In the genomic region with DNA sequence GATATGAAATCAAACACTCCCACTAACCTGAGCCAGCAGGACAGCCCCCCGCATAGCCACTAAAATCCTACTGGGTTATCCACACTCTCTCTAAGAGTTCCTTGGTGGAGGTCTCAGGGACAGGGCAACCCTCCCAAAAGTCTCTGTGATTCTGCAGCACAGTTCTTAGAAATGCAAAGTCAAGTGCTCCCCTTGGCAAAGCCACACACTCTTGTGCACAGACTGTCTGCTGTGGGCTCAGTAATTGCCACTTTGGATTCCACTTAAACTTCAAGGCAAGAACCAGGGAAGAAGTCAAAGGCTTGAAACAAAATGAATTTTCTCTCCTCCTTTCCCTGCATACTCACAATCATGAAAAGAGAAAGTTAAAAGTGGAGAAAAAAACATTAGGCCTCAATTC, we compare ENCODE assay signal across 1 cellular context.
TF ChIP-seq lines count a peak whose summit lies in the region.

No MANE protein-coding gene starts in this region.

TF ChIP-seq in SK-N-SH, 30 proteins besides CTCF, POLR2A, EP300 and RAD21 (continued from another document):
- TF ChIP-seq FOXM1 (IDR thresholded peaks at IDR 0.05; ENCODE audit: low read depth) (no peak), REST (IDR thresholded peaks at IDR 0.05; ENCODE audit: low read depth, low read length) (no peak)
